Comparison of ENCODE assay signal across 1 cellular context in the genomic region with DNA sequence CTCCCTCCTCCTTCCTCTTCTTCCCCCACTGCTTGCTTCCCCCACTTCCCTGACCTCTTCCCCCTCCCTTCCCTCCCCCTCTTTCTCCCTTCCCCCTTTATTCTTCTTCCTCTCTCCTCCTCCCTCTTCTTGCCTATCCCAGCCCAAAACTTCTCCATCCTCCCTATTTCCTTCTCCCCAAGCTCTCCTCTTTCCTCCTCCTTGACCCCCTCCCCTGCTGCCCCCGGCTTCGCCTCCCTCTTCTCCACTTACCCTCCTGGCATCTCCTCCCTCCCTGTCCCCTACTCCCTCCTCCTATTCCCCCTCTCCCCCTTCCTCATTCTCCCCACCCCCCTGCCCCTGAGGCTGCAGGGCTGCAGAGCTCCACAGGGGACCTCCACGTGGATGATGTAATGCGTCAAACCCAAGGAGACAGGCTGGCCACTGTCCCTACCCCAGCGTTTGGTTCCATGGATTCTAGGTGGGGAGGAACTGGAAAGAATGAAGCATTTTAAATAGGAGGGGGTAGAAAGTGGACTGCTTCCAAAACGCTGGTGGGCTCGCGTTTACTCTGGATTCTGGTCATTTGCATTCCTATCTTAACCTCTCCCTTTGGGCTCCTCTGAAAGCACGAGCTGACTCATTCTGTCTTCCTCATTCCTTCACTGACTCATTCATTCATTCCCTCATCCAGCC.
TF ChIP-seq lines count a peak whose summit lies in the region.

No MANE protein-coding gene starts in this region.

TF ChIP-seq in H1, 55 proteins besides CTCF, POLR2A, EP300 and RAD21:
- TF ChIP-seq SP4 (IDR thresholded peaks at IDR 0.05; ENCODE audit: low read length) (no peak), BRCA1 (IDR thresholded peaks at IDR 0.05; ENCODE audit: low read depth, low read length) (no peak), TCF12 (IDR thresholded peaks at IDR 0.05; ENCODE audit: low read depth, low read length) (no peak), SIX5 (IDR thresholded peaks at IDR 0.05; ENCODE audit: low read depth, low read length) (no peak), RNF2 (IDR thresholded peaks at IDR 0.05; ENCODE audit: borderline replicate concordance, low read depth, low read length, missing control alignments, poor library complexity, severe bottlenecking) (no peak), ZNF274 (IDR thresholded peaks at IDR 0.05; ENCODE audit: borderline replicate concordance, extremely low read depth, low read length) (no peak), POU5F1 (IDR thresholded peaks at IDR 0.05; ENCODE audit: low read depth, low read length) (no peak), CHD2 (IDR thresholded peaks at IDR 0.05; ENCODE audit: low read length) (no peak; the same call in 1 of the 2 replicates), SUZ12 (IDR thresholded peaks at IDR 0.05; ENCODE audit: low read length) (no peak), CBX5 (IDR thresholded peaks at IDR 0.05; ENCODE audit: low read depth, low read length) (no peak), SIN3A (conservative IDR thresholded peaks at IDR 0.05 in 1 of 2, IDR thresholded peaks at IDR 0.05 in 1 of 2; ENCODE audit: low read depth in 1 of 2, low read length in 2 of 2) (peak in 1 of 2 experiments; percentile 74; a peak in 2 of 4 replicates), KDM4A (IDR thresholded peaks at IDR 0.05; ENCODE audit: low read depth, low read length, severe bottlenecking) (no peak), FOSL1 (IDR thresholded peaks at IDR 0.05; ENCODE audit: insufficient read depth, low read depth, low read length) (no peak), SIRT6 (IDR thresholded peaks at IDR 0.05; ENCODE audit: low read length) (no peak), TBP (IDR thresholded peaks at IDR 0.05; ENCODE audit: low read depth, low read length) (no peak), EGR1 (IDR thresholded peaks at IDR 0.05; ENCODE audit: borderline replicate concordance, low read depth, low read length) (no peak), TEAD4 (IDR thresholded peaks at IDR 0.05; ENCODE audit: low read depth, low read length) (no peak), HDAC6 (IDR thresholded peaks at IDR 0.05; ENCODE audit: low read depth, low read length) (no peak), GTF2F1 (IDR thresholded peaks at IDR 0.05; ENCODE audit: borderline replicate concordance, low read depth, low read length) (no peak), ASH2L (IDR thresholded peaks at IDR 0.05; ENCODE audit: low read length) (peak; percentile 73), CTBP2 (IDR thresholded peaks at IDR 0.05; ENCODE audit: borderline replicate concordance, insufficient read depth, insufficient read length, low read length) (no peak), JUND (IDR thresholded peaks at IDR 0.05; ENCODE audit: low read length) (peak; percentile 55), TAF7 (optimal IDR thresholded peaks at IDR 0.05; ENCODE audit: borderline replicate concordance, low read depth, low read length) (no peak), EZH2 (IDR thresholded peaks at IDR 0.05; ENCODE audit: low read depth, low read length, severe bottlenecking) (no peak), NANOG (IDR thresholded peaks at IDR 0.05; ENCODE audit: insufficient read depth, low read depth, low read length, poor library complexity, severe bottlenecking) (no peak), JUN (IDR thresholded peaks at IDR 0.05; ENCODE audit: low read depth, low read length) (peak; percentile 55; the same call in 1 of the 2 replicates), NRF1 (IDR thresholded peaks at IDR 0.05; ENCODE audit: low read depth, low read length) (no peak), BACH1 (IDR thresholded peaks at IDR 0.05; ENCODE audit: low read length) (0 out of 2 replicates have a peak, but pooled peaks have one; percentile 47), RFX5 (IDR thresholded peaks at IDR 0.05; ENCODE audit: borderline replicate concordance, low read depth, low read length) (no peak), CEBPB (IDR thresholded peaks at IDR 0.05; ENCODE audit: low read depth, low read length) (peak; percentile 64; the same call in 1 of the 2 replicates), PHF8 (conservative IDR thresholded peaks at IDR 0.05; ENCODE audit: low read depth, low read length) (no peak), POLR2AphosphoS5 (IDR thresholded peaks at IDR 0.05; ENCODE audit: low read depth, low read length) (no peak), KDM1A (IDR thresholded peaks at IDR 0.05; ENCODE audit: borderline replicate concordance, low read length) (peak; percentile 74; the same call in 1 of the 2 replicates), CREB1 (IDR thresholded peaks at IDR 0.05) (peak; percentile 49), CHD1 (IDR thresholded peaks at IDR 0.05; ENCODE audit: low read depth, low read length) (no peak), KDM5A (IDR thresholded peaks at IDR 0.05; ENCODE audit: low read length) (no peak), BCL11A (IDR thresholded peaks at IDR 0.05; ENCODE audit: low read depth in 2 of 2, low read length in 2 of 2) (no peak), HDAC2 (IDR thresholded peaks at IDR 0.05; ENCODE audit: borderline replicate concordance in 1 of 2, low read depth in 2 of 2, low read length in 2 of 2) (peak in 1 of 2 experiments; percentile 57; a peak in 1 of 4 replicates), SAP30 (IDR thresholded peaks at IDR 0.05; ENCODE audit: insufficient read depth, insufficient replicate concordance, low read length) (no peak), SP2 (IDR thresholded peaks at IDR 0.05; ENCODE audit: low read length) (no peak), MAFK (IDR thresholded peaks at IDR 0.05; ENCODE audit: low read depth, low read length) (no peak), RXRA (IDR thresholded peaks at IDR 0.05; ENCODE audit: insufficient read depth, low read depth, low read length) (no peak), RBBP5 (IDR thresholded peaks at IDR 0.05; ENCODE audit: borderline replicate concordance, low read depth, low read length) (no peak), CBX8 (IDR thresholded peaks at IDR 0.05; ENCODE audit: borderline replicate concordance, low read depth, low read length) (no peak), SRF (IDR thresholded peaks at IDR 0.05; ENCODE audit: low read depth, low read length) (no peak), YY1 (IDR thresholded peaks at IDR 0.05; ENCODE audit: low read depth, low read length) (no peak), TAF1 (IDR thresholded peaks at IDR 0.05; ENCODE audit: low read depth, low read length) (0 out of 2 replicates have a peak, but pooled peaks have one; percentile 32), GABPA (IDR thresholded peaks at IDR 0.05; ENCODE audit: borderline replicate concordance, insufficient read depth, low read length) (no peak), SP1 (IDR thresholded peaks at IDR 0.05; ENCODE audit: low read depth, low read length) (no peak)
- TF ChIP-seq, protein P1, sequence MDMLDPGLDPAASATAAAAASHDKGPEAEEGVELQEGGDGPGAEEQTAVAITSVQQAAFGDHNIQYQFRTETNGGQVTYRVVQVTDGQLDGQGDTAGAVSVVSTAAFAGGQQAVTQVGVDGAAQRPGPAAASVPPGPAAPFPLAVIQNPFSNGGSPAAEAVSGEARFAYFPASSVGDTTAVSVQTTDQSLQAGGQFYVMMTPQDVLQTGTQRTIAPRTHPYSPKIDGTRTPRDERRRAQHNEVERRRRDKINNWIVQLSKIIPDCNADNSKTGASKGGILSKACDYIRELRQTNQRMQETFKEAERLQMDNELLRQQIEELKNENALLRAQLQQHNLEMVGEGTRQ (IDR thresholded peaks at IDR 0.05; ENCODE audit: low read length), result no peak
- TF ChIP-seq, protein P2, sequence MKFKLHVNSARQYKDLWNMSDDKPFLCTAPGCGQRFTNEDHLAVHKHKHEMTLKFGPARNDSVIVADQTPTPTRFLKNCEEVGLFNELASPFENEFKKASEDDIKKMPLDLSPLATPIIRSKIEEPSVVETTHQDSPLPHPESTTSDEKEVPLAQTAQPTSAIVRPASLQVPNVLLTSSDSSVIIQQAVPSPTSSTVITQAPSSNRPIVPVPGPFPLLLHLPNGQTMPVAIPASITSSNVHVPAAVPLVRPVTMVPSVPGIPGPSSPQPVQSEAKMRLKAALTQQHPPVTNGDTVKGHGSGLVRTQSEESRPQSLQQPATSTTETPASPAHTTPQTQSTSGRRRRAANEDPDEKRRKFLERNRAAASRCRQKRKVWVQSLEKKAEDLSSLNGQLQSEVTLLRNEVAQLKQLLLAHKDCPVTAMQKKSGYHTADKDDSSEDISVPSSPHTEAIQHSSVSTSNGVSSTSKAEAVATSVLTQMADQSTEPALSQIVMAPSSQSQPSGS (IDR thresholded peaks at IDR 0.05; ENCODE audit: low read length), result peak; percentile 97
- TF ChIP-seq, protein P3, sequence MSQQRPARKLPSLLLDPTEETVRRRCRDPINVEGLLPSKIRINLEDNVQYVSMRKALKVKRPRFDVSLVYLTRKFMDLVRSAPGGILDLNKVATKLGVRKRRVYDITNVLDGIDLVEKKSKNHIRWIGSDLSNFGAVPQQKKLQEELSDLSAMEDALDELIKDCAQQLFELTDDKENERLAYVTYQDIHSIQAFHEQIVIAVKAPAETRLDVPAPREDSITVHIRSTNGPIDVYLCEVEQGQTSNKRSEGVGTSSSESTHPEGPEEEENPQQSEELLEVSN (IDR thresholded peaks at IDR 0.05), result no peak
- TF ChIP-seq, protein P4, sequence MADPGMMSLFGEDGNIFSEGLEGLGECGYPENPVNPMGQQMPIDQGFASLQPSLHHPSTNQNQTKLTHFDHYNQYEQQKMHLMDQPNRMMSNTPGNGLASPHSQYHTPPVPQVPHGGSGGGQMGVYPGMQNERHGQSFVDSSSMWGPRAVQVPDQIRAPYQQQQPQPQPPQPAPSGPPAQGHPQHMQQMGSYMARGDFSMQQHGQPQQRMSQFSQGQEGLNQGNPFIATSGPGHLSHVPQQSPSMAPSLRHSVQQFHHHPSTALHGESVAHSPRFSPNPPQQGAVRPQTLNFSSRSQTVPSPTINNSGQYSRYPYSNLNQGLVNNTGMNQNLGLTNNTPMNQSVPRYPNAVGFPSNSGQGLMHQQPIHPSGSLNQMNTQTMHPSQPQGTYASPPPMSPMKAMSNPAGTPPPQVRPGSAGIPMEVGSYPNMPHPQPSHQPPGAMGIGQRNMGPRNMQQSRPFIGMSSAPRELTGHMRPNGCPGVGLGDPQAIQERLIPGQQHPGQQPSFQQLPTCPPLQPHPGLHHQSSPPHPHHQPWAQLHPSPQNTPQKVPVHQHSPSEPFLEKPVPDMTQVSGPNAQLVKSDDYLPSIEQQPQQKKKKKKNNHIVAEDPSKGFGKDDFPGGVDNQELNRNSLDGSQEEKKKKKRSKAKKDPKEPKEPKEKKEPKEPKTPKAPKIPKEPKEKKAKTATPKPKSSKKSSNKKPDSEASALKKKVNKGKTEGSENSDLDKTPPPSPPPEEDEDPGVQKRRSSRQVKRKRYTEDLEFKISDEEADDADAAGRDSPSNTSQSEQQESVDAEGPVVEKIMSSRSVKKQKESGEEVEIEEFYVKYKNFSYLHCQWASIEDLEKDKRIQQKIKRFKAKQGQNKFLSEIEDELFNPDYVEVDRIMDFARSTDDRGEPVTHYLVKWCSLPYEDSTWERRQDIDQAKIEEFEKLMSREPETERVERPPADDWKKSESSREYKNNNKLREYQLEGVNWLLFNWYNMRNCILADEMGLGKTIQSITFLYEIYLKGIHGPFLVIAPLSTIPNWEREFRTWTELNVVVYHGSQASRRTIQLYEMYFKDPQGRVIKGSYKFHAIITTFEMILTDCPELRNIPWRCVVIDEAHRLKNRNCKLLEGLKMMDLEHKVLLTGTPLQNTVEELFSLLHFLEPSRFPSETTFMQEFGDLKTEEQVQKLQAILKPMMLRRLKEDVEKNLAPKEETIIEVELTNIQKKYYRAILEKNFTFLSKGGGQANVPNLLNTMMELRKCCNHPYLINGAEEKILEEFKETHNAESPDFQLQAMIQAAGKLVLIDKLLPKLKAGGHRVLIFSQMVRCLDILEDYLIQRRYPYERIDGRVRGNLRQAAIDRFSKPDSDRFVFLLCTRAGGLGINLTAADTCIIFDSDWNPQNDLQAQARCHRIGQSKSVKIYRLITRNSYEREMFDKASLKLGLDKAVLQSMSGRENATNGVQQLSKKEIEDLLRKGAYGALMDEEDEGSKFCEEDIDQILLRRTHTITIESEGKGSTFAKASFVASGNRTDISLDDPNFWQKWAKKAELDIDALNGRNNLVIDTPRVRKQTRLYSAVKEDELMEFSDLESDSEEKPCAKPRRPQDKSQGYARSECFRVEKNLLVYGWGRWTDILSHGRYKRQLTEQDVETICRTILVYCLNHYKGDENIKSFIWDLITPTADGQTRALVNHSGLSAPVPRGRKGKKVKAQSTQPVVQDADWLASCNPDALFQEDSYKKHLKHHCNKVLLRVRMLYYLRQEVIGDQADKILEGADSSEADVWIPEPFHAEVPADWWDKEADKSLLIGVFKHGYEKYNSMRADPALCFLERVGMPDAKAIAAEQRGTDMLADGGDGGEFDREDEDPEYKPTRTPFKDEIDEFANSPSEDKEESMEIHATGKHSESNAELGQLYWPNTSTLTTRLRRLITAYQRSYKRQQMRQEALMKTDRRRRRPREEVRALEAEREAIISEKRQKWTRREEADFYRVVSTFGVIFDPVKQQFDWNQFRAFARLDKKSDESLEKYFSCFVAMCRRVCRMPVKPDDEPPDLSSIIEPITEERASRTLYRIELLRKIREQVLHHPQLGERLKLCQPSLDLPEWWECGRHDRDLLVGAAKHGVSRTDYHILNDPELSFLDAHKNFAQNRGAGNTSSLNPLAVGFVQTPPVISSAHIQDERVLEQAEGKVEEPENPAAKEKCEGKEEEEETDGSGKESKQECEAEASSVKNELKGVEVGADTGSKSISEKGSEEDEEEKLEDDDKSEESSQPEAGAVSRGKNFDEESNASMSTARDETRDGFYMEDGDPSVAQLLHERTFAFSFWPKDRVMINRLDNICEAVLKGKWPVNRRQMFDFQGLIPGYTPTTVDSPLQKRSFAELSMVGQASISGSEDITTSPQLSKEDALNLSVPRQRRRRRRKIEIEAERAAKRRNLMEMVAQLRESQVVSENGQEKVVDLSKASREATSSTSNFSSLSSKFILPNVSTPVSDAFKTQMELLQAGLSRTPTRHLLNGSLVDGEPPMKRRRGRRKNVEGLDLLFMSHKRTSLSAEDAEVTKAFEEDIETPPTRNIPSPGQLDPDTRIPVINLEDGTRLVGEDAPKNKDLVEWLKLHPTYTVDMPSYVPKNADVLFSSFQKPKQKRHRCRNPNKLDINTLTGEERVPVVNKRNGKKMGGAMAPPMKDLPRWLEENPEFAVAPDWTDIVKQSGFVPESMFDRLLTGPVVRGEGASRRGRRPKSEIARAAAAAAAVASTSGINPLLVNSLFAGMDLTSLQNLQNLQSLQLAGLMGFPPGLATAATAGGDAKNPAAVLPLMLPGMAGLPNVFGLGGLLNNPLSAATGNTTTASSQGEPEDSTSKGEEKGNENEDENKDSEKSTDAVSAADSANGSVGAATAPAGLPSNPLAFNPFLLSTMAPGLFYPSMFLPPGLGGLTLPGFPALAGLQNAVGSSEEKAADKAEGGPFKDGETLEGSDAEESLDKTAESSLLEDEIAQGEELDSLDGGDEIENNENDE (IDR thresholded peaks at IDR 0.05; ENCODE audit: insufficient replicate concordance, low read length), result no peak
- TF ChIP-seq, protein P5, sequence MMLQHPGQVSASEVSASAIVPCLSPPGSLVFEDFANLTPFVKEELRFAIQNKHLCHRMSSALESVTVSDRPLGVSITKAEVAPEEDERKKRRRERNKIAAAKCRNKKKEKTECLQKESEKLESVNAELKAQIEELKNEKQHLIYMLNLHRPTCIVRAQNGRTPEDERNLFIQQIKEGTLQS (IDR thresholded peaks at IDR 0.05; ENCODE audit: insufficient read depth, low read depth, low read length), result no peak
- TF ChIP-seq, protein P6, sequence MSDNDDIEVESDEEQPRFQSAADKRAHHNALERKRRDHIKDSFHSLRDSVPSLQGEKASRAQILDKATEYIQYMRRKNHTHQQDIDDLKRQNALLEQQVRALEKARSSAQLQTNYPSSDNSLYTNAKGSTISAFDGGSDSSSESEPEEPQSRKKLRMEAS (IDR thresholded peaks at IDR 0.05), result peak; percentile 90
TF ChIP-seq in H1: peak in this region for 12.
